In genomic region chr10:101777085-101777856, GRCh38 we compare ENCODE assay signal across 1 cellular context.
TF ChIP-seq lines count a peak whose summit lies in the region.

No MANE protein-coding gene starts in this region.

TF ChIP-seq in WTC11, 78 proteins besides CTCF, POLR2A, EP300 and RAD21 (continued from another document):
- TF ChIP-seq ZNF219 (CRISPR knock-in tag; IDR thresholded peaks at IDR 0.05; ENCODE audit: borderline replicate concordance) (no peak), SOX15 (CRISPR knock-in tag; IDR thresholded peaks at IDR 0.05) (no peak), AFF4 (CRISPR knock-in tag; IDR thresholded peaks at IDR 0.05; ENCODE audit: borderline replicate concordance) (no peak), CREM (CRISPR knock-in tag; IDR thresholded peaks at IDR 0.05) (no peak), NFATC4 (CRISPR knock-in tag; IDR thresholded peaks at IDR 0.05) (no peak), GTF2I (CRISPR knock-in tag; conservative IDR thresholded peaks at IDR 0.05) (no peak)
